In the genomic region with DNA sequence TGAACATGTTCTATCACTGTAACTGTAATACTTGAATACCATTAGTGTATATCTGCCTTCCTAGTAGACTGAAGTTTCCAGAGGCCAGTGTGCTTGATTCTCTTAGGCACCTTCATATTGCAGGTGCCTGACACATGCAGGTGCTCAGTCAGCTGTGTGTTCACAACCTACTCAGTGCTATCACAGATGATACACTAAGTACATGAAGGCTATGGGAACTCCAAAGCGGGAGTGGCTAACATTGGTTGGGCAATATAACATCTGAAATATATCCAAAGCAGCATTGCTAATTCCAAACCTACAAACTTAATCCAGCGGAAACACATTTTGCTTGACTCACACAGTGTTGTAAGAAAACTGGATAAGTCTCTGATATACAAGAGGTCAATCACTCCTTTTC, we compare ENCODE assay signal across 22 cellular contexts.
"Had no signal": no experiment of that assay in that cellular context is flagged by ENCODE, and none has a peak within 500 bp of the region (broad histone marks: within the 10 kb centered on the region; RNA-seq: fewer than 3 reads in every experiment).

No MANE protein-coding gene starts in this region.

- DNase-seq: colonic mucosa; cortex of kidney; dermis blood vessel endothelial cell; dorsolateral prefrontal cortex; effector CD4-positive, alpha-beta T cell; effector CD8-positive, alpha-beta T cell; effector memory CD4-positive, alpha-beta T cell; effector memory CD8-positive, alpha-beta T cell; endodermal cell; erythroblast; esophagus squamous epithelium; foreskin fibroblast; foreskin keratinocyte; foreskin melanocyte; gastrocnemius medialis; glutamatergic neuron; head of caudate nucleus; heart left ventricle; heart right ventricle had no signal

- H3K4me1 ChIP-seq: colonic mucosa, esophagus squamous epithelium, foreskin keratinocyte, gastrocnemius medialis, gastroesophageal sphincter, heart left ventricle, heart right ventricle had no signal

- ATAC-seq: effector memory CD8-positive, alpha-beta T cell; foreskin keratinocyte; gastrocnemius medialis; gastroesophageal sphincter; heart left ventricle; heart right ventricle had no signal

- H3K27me3 ChIP-seq: colonic mucosa, foreskin keratinocyte, gastrocnemius medialis, gastroesophageal sphincter had no signal

- H3K36me3 ChIP-seq: colonic mucosa, esophagus squamous epithelium, gastrocnemius medialis, gastroesophageal sphincter, heart left ventricle, heart right ventricle had no signal

- H3K4me3 ChIP-seq: colonic mucosa, coronary artery, dorsolateral prefrontal cortex, esophagus squamous epithelium, gastrocnemius medialis, gastroesophageal sphincter, heart left ventricle, heart right ventricle had no signal

- H3K9me3 ChIP-seq: colonic mucosa, esophagus squamous epithelium, gastrocnemius medialis, gastroesophageal sphincter had no signal

- H3K27ac ChIP-seq: colonic mucosa, coronary artery, dorsolateral prefrontal cortex, epithelial cell of prostate, esophagus squamous epithelium, foreskin keratinocyte, gastrocnemius medialis, gastroesophageal sphincter, heart left ventricle, heart right ventricle had no signal
